9 cellular contexts compared by ENCODE assay signal in the genomic region with DNA sequence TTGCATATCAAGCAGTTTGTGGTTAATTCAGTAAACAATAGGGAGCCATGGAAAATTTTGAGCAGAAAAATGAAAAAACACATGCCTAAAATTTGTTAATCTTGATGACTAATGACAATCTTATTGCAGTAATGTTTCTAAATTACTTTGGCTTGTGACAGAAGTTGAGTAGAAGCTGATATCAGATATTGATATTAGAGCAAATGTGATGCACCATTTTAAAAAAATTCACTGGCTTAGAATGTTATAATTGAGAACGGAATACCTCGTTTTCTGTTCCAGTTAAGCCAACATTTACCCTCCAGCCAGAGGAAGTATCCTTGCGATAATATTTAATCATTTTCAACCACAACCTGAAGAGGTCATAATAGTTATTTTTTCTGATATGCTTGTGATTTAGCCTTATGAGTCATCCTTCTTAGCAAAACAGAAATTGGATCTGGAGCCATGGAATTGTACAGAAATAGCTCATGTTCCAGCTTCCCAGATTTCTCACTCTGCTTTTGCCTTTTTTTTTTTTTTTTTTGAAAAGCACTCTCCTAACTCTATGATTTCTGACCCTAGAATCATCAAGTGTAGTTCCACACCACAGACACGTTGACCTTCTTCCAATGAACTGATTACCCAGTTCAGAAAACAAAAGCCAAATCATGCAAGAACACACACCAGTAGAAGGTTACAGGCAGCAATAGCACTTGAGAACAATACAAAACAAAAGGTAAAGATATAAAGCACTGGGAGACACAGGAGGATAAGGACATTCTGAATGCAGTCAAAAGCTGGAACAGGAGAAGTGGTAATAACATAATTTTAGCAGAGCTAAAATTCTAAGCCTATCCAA.
DNase-seq lines count a peak whose midpoint lies in the region; ATAC-seq and TF ChIP-seq lines count a peak whose summit lies in the region.
"Had no signal": no experiment of that assay in that cellular context is flagged by ENCODE, and none has a peak within 500 bp of the region (broad histone marks: within the 10 kb centered on the region; RNA-seq: fewer than 3 reads in every experiment).

No MANE protein-coding gene starts in this region.

- H3K36me3 ChIP-seq in SJCRH30 (no peaks in the 10 kb centered on the region), gastrocnemius medialis (no peaks in the 10 kb centered on the region)

- H3K4me1 ChIP-seq in SJCRH30 (peaks cover 13% of the 10 kb centered on the region), gastrocnemius medialis (peaks cover 0 to 13% of the 10 kb centered on the region in 2 donors)

- ATAC-seq in gastrocnemius medialis (peak; percentile 66 to 78), HG02798 (IDR thresholded peaks at IDR 0.05; ENCODE audit: poor library complexity, unreplicated experiment) (no peak), HG03521 (IDR thresholded peaks at IDR 0.05; ENCODE audit: unreplicated experiment) (no peak)

- no peaks in the 10 kb centered on the region for H3K36me3 Mint-ChIP-seq in glutamatergic neuron (ENCODE audit: unreplicated experiment)

- no peaks in the 10 kb centered on the region for H3K27me3 ChIP-seq in SJCRH30
- H3K27me3 ChIP-seq in gastrocnemius medialis, result no peaks in the 10 kb centered on the region

- no peak overlapping the region for H3K4me3 ChIP-seq in SJCRH30
- H3K4me3 ChIP-seq in fibroblast of villous mesenchyme (ENCODE audit: low read depth, low read length), result no peak overlapping the region
- H3K4me3 ChIP-seq in gastrocnemius medialis, result no peak overlapping the region

- intact Hi-C loops in gastrocnemius medialis (cut with DNase I; ENCODE audit: low total_unique reads), result no loop called here

- peak overlapping the region; percentile 28; the same call in 1 of the 2 replicates for H3K27ac ChIP-seq in SJCRH30
- peak overlapping the region; percentile 15 to 58 (median 32) for H3K27ac ChIP-seq in gastrocnemius medialis

- H3K4me3 Mint-ChIP-seq in glutamatergic neuron (ENCODE audit: unreplicated experiment), result no peak overlapping the region

- H3K4me1 Mint-ChIP-seq in glutamatergic neuron (ENCODE audit: low read depth, unreplicated experiment), result no peaks in the 10 kb centered on the region

- no peak for TF ChIP-seq POLR2A in gastrocnemius medialis (IDR thresholded peaks at IDR 0.05)

- no peaks in the 10 kb centered on the region for H3K9me3 ChIP-seq in SJCRH30 (replicated peaks)
- no peaks in the 10 kb centered on the region for H3K9me3 ChIP-seq in gastrocnemius medialis

- TF ChIP-seq CTCF in fibroblast of villous mesenchyme (IDR thresholded peaks at IDR 0.05; ENCODE audit: insufficient read depth, low read depth, low read length) (no peak), gastrocnemius medialis (IDR thresholded peaks at IDR 0.05 in 4 of 5, conservative IDR thresholded peaks at IDR 0.05 in 1 of 5) (no peak), glutamatergic neuron (IDR thresholded peaks at IDR 0.05; ENCODE audit: partially characterized antibody, unreplicated experiment) (no peak)

- in situ Hi-C loops in gastrocnemius medialis (cut with MboI; ENCODE audit: low sequenced_read_pairs in 4 of 4), result no loop called here

- H3K9me3 Mint-ChIP-seq in glutamatergic neuron (ENCODE audit: unreplicated experiment), result no peaks in the 10 kb centered on the region

- H3K27me3 Mint-ChIP-seq in glutamatergic neuron (ENCODE audit: unreplicated experiment), result no peaks in the 10 kb centered on the region

- DNase-seq in EL, result peak; percentile 41
- DNase-seq in SJCRH30, result peak in 1 of 2 experiments; percentile 53
- peak; percentile 74 for DNase-seq in fibroblast of villous mesenchyme (ENCODE audit: low read depth)
- no peak for DNase-seq in gastrocnemius medialis
- no peak for DNase-seq in NCI-H146 treated with DMSO at 0.1 percent for 48 hours (lab: John Stamatoyannopoulos, UW; ENCODE audit: unreplicated experiment)
- DNase-seq in glutamatergic neuron, result no peak
- DNase-seq: T-helper 9 cell had no signal

- no peak overlapping the region for H3K27ac Mint-ChIP-seq in glutamatergic neuron (ENCODE audit: unreplicated experiment)

Comparison
In these comparisons a context has a peak if more than half of its experiments do, and no peak if none do; other contexts are left out.
1. DNase-seq: peak in EL (single experiment) and fibroblast of villous mesenchyme (single experiment); none in gastrocnemius medialis (0 of 2), NCI-H146 treated with DMSO at 0.1 percent for 48 hours (single experiment) and glutamatergic neuron (single experiment).
2. ATAC-seq: peak in gastrocnemius medialis (2 of 2); none in HG02798 (single experiment) and HG03521 (single experiment).